Comparison of ENCODE assay signal across 21 cellular contexts in the genomic region with DNA sequence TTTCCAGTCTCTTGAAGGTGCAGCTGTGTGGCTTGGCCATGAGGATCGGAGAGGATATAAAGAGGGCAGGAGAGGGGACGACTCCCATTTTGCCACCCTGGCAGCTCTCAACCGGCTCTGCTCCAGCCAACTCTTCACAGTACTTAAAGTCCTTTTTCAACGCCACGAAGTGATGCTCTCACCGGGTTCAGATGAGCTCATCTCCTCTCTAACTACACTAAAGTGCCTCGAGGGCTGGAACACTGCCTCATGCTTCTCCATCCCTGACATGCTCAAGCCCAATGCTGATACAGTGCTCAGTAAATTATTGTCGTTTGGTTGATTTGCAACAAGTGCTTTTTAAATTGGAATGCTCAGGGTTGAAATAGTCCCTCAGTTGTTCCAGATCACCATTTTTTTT.
DNase-seq lines count a peak whose midpoint lies in the region; ATAC-seq and TF ChIP-seq lines count a peak whose summit lies in the region.
"Had no signal": no experiment of that assay in that cellular context is flagged by ENCODE, and none has a peak within 500 bp of the region (broad histone marks: within the 10 kb centered on the region; RNA-seq: fewer than 3 reads in every experiment).

No MANE protein-coding gene starts in this region.

- H3K9me3 Mint-ChIP-seq in brain (no peaks in the 10 kb centered on the region), neural progenitor cell (no peaks in the 10 kb centered on the region)
- H3K9me3 Mint-ChIP-seq: CD14-positive monocyte, HFFc6 had no signal

- no peak for TF ChIP-seq CTCF in brain (conservative IDR thresholded peaks at IDR 0.05)
- TF ChIP-seq CTCF in neural progenitor cell (IDR thresholded peaks at IDR 0.05), result no peak
- TF ChIP-seq CTCF in breast epithelium (IDR thresholded peaks at IDR 0.05), result no peak

- DNase-seq in EH (ENCODE audit: low read depth), result peak; percentile 28
- peak; percentile 14 for DNase-seq in NCI-H2029 (lab: John Stamatoyannopoulos, UW)
- DNase-seq in neural progenitor cell (ENCODE audit: low spot score), result no peak
- no peak for DNase-seq in SKM-1 (lab: John Stamatoyannopoulos, UW; ENCODE audit: unreplicated experiment)
- no peak for DNase-seq in breast epithelium (ENCODE audit: low spot score in 2 of 2)
- DNase-seq: ACHN, AML-193, GOT3, HFFc6, KG1, NCI-H1105, NCI-H1694, NCI-H2171, NCI-H510A treated with DMSO at 0.1 percent for 48 hours, NCI-H82 had no signal

- no peak for TF ChIP-seq POLR2A in breast epithelium (IDR thresholded peaks at IDR 0.05)

- H3K27me3 Mint-ChIP-seq in brain, result peaks cover 3% of the 10 kb centered on the region
- H3K27me3 Mint-ChIP-seq in neural progenitor cell (ENCODE audit: insufficient read depth, low read depth), result peaks cover 13% of the 10 kb centered on the region

- no peak overlapping the region for H3K4me2 ChIP-seq in neural progenitor cell

- H3K4me1 ChIP-seq in neural progenitor cell (peaks cover 65% of the 10 kb centered on the region), breast epithelium (no peaks in the 10 kb centered on the region)

- no peak overlapping the region for H3K9ac ChIP-seq in neural progenitor cell

- ATAC-seq in HG02885 (IDR thresholded peaks at IDR 0.05; ENCODE audit: poor library complexity, unreplicated experiment) (no peak), GM21717 (IDR thresholded peaks at IDR 0.05; ENCODE audit: unreplicated experiment) (no peak)
- ATAC-seq: GM12878, HepG2 had no signal

- H3K4me1 Mint-ChIP-seq in brain (peaks cover 81% of the 10 kb centered on the region), neural progenitor cell (peaks cover 79% of the 10 kb centered on the region)

- H2AFZ ChIP-seq in neural progenitor cell (replicated peaks), result no peak overlapping the region

- no peak overlapping the region for H3K4me3 Mint-ChIP-seq in brain
- H3K4me3 Mint-ChIP-seq in neural progenitor cell, result peak overlapping the region; percentile 4
- H3K4me3 Mint-ChIP-seq: CD14-positive monocyte, HFFc6 had no signal

- H4K20me1 ChIP-seq in neural progenitor cell (ENCODE audit: low read depth), result no peaks in the 10 kb centered on the region

- no peaks in the 10 kb centered on the region for H3K36me3 ChIP-seq in neural progenitor cell
- no peaks in the 10 kb centered on the region for H3K36me3 ChIP-seq in breast epithelium

- H3K27me3 ChIP-seq in neural progenitor cell (no peaks in the 10 kb centered on the region), breast epithelium (no peaks in the 10 kb centered on the region)

- H3K27ac ChIP-seq in neural progenitor cell, result peak overlapping the region; percentile 96
- H3K27ac ChIP-seq in breast epithelium, result no peak overlapping the region

- H3K9me3 ChIP-seq in neural progenitor cell (ENCODE audit: low read depth), result no peaks in the 10 kb centered on the region
- no peaks in the 10 kb centered on the region for H3K9me3 ChIP-seq in breast epithelium

- H3K36me3 Mint-ChIP-seq in brain (no peaks in the 10 kb centered on the region), neural progenitor cell (peaks cover 7% of the 10 kb centered on the region)
- H3K36me3 Mint-ChIP-seq: CD14-positive monocyte had no signal

- intact Hi-C loops in breast epithelium (cut with DNase I; ENCODE audit: low total_unique reads), result no loop called here

- H3K27ac Mint-ChIP-seq in brain (peak overlapping the region; percentile 6 to 93 (median 86)), neural progenitor cell (peak overlapping the region; percentile 98)
- H3K27ac Mint-ChIP-seq: CD14-positive monocyte, HFFc6 had no signal

- peaks cover 52% of the 10 kb centered on the region for H3F3A ChIP-seq in neural progenitor cell (ENCODE audit: low read depth)

- H3K79me2 ChIP-seq in neural progenitor cell (ENCODE audit: low read depth), result no peaks in the 10 kb centered on the region

- H3K4me3 ChIP-seq in neural progenitor cell (no peak overlapping the region), breast epithelium (no peak overlapping the region)
- H3K4me3 ChIP-seq: GM12878 had no signal

Comparison
In these comparisons a context has a peak if more than half of its experiments do, and no peak if none do; other contexts are left out.
1. DNase-seq: peak in EH (single experiment) and NCI-H2029 (single experiment); none in neural progenitor cell (single experiment), SKM-1 (single experiment) and breast epithelium (0 of 2).